In genomic region chr7:69564454-69565417, GRCh38 we compare ENCODE assay signal across 8 cellular contexts. TPM values are rescaled to one million over a fixed set of nuclear protein-coding genes. Genes with fewer than 3 reads are reported as not detected.
DNase-seq lines count a peak whose midpoint lies in the region; ATAC-seq, FAIRE-seq and TF ChIP-seq lines count a peak whose summit lies in the region.

No MANE protein-coding gene starts in this region.

- TF ChIP-seq POLR2A in GM12891 (IDR thresholded peaks at IDR 0.05; ENCODE audit: low read depth, low read length), result no peak
- no peak for TF ChIP-seq POLR2A in stomach (IDR thresholded peaks at IDR 0.05)

- intact Hi-C loops in stomach (cut with DNase I; ENCODE audit: low total_unique reads), result no loop called here

- H3K4me3 ChIP-seq in stomach, result no peak overlapping the region

- 50 to 65% (median 61%) methylated on average over 7 of the region's 7 CpGs for WGBS in stomach, 5 donors

- H3K4me1 ChIP-seq in stomach, result peaks cover 0 to 17% (median 4%) of the 10 kb centered on the region in 4 donors

- peak overlapping the region in 1 of 5 donors; percentile 14 for H3K27ac ChIP-seq in stomach

- ATAC-seq in HG03066 (IDR thresholded peaks at IDR 0.05; ENCODE audit: low read depth, unreplicated experiment) (peak; percentile 67), GM19328 (IDR thresholded peaks at IDR 0.05; ENCODE audit: unreplicated experiment) (no peak)

- DNase-seq in GM12891 (ENCODE audit: insufficient read length, low spot score) (peak; percentile 25), NCI-H774 (lab: John Stamatoyannopoulos, UW) (peak; percentile 9), hippocampal formation (lab: John Stamatoyannopoulos, UW) (peak; percentile 70 to 74), SIG-M5 (lab: John Stamatoyannopoulos, UW) (no peak), stomach (no peak), GM10266 (ENCODE audit: extremely low spot score) (no peak)

- H3K9me3 ChIP-seq in stomach, result no peaks in the 10 kb centered on the region

- no peaks in the 10 kb centered on the region for H3K36me3 ChIP-seq in stomach

- FAIRE-seq in GM12891 (lab: Jason Lieb, UNC), result peak; percentile 86

- no peak for TF ChIP-seq CTCF in stomach (IDR thresholded peaks at IDR 0.05)
- no peak for TF ChIP-seq CTCF in GM10266 (IDR thresholded peaks at IDR 0.05; ENCODE audit: control insufficient read depth, insufficient read depth, low read depth, missing control alignments)

- no peaks in the 10 kb centered on the region for H3K27me3 ChIP-seq in stomach

- TF ChIP-seq EP300 in stomach (IDR thresholded peaks at IDR 0.05), result no peak

TF ChIP-seq in GM12891, 5 proteins besides CTCF, POLR2A, EP300 and RAD21:
- TF ChIP-seq SPI1 (IDR thresholded peaks at IDR 0.05; ENCODE audit: low read depth, low read length) (no peak), POU2F2 (IDR thresholded peaks at IDR 0.05; ENCODE audit: low read depth, low read length) (no peak), POLR2AphosphoS5 (IDR thresholded peaks at IDR 0.05; ENCODE audit: low read depth, low read length) (no peak), TAF1 (IDR thresholded peaks at IDR 0.05; ENCODE audit: low read depth, low read length) (no peak), PAX5 (IDR thresholded peaks at IDR 0.05; ENCODE audit: insufficient read depth, low read length, severe bottlenecking) (no peak)

RNA-seq across cellular contexts. Expression of gene AUTS2, which starts 33.5 kb away (rescaled TPM):
- 9.2 TPM for polyA plus RNA-seq in GM12891 (2012; ENCODE audit: low read depth, missing spikeins)
- 10 to 100 TPM; 32.1 to 90.3 (median 44.6) TPM for total RNA-seq in stomach
- polyA plus RNA-seq in stomach, result 1 to 10 TPM; 3.8 to 9.7 (median 6.2) TPM

Comparison
In these comparisons a context has a peak if more than half of its experiments do, and no peak if none do; other contexts are left out.
1. DNase-seq: peak in GM12891 (single experiment), NCI-H774 (single experiment) and hippocampal formation (2 of 2); none in SIG-M5 (single experiment), stomach (single experiment) and GM10266 (single experiment).